Comparison of ENCODE assay signal across 1 cellular context in the genomic region with DNA sequence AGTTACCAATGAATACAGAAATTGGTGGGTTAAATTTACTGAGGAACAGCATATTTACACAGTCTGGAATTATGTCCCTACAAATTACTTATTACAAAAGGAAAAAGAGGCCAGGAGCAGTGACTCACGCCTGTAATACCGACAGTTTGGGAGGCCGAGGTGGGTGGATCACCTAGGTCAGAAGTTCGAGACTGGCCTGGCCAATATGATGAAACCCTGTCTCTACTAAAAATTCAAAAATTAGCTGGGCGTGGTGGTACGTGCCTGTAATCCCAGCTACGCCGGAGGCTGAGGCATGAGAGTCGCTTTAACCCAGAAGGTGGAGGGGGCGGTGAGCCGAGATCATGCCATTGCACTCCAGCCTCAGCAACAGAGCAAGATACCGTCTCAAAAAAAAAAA.
TF ChIP-seq lines count a peak whose summit lies in the region.

No MANE protein-coding gene starts in this region.

TF ChIP-seq in endothelial cell of umbilical vein, 7 proteins besides CTCF, POLR2A, EP300 and RAD21:
- no peak for TF ChIP-seq EZH2 (IDR thresholded peaks at IDR 0.05; ENCODE audit: borderline replicate concordance, low read depth, low read length, severe bottlenecking)
- no peak for TF ChIP-seq FOS (IDR thresholded peaks at IDR 0.05; ENCODE audit: borderline replicate concordance, insufficient read depth, low read length)
- no peak for TF ChIP-seq MYC (IDR thresholded peaks at IDR 0.05; ENCODE audit: low read depth, low read length)
- no peak for TF ChIP-seq JUN (IDR thresholded peaks at IDR 0.05; ENCODE audit: borderline replicate concordance, insufficient read depth, insufficient read length, low read depth)
- TF ChIP-seq POLR2AphosphoS5 (IDR thresholded peaks at IDR 0.05; ENCODE audit: insufficient read depth, low read depth, low read length), result no peak
- no peak for TF ChIP-seq MAX (IDR thresholded peaks at IDR 0.05; ENCODE audit: insufficient read depth, insufficient read length)
- TF ChIP-seq GATA2 (IDR thresholded peaks at IDR 0.05; ENCODE audit: insufficient read depth, insufficient read length, low read depth, low read length), result no peak
